ENCODE assay signal across 19 cellular contexts in genomic region chrX:104330966-104331365, GRCh38.
DNase-seq lines count a peak whose midpoint lies in the region; ATAC-seq, FAIRE-seq and TF ChIP-seq lines count a peak whose summit lies in the region.
"Had no signal": no experiment of that assay in that cellular context is flagged by ENCODE, and none has a peak within 500 bp of the region (broad histone marks: within the 10 kb centered on the region; RNA-seq: fewer than 3 reads in every experiment).

No MANE protein-coding gene starts in this region.

- H3K27ac ChIP-seq in IMR-90 (ENCODE audit: insufficient read depth, low read length) = no peak overlapping the region
- H3K27ac ChIP-seq: neural progenitor cell, SK-N-MC had no signal

- TF ChIP-seq CTCF in IMR-90 (conservative IDR thresholded peaks at IDR 0.05; ENCODE audit: low read depth, low read length) (no peak), cardiac fibroblast (IDR thresholded peaks at IDR 0.05; ENCODE audit: low read depth, low read length) (no peak), nephron progenitor cell (IDR thresholded peaks at IDR 0.05) (no peak)

- H4K8ac ChIP-seq in IMR-90 (ENCODE audit: low read depth in 2 of 2, low read length in 2 of 2) = no peak overlapping the region

- no peaks in the 10 kb centered on the region for H3K79me1 ChIP-seq in IMR-90 (ENCODE audit: low read depth in 1 of 2, low read length in 2 of 2)

- POLR2A ChIA-PET in IMR-90 (lab: Charles Lee; ENCODE audit: unreplicated experiment) = interaction anchor here (0.6 kb wide), 1 partner anchor 20 kb away, joined by 3 read pairs; no protein-coding TSS in a partner anchor

- H2BK120ac ChIP-seq in IMR-90 (ENCODE audit: low read depth, low read length) = peak overlapping the region; percentile 92

- no peak for TF ChIP-seq RAD21 in IMR-90 (IDR thresholded peaks at IDR 0.05; ENCODE audit: low read length)

- DNase-seq in AG08395 (ENCODE audit: low spot score) = peak; percentile 61
- peak; percentile 65 for DNase-seq in IMR-90
- peak; percentile 29 to 71 for DNase-seq in cardiac fibroblast (ENCODE audit: low read depth in 2 of 2)
- DNase-seq in iris pigment epithelial cell (ENCODE audit: low read depth) = peak; percentile 76
- DNase-seq in DMS153 (lab: John Stamatoyannopoulos, UW) = no peak
- DNase-seq in HTR-8/SVneo (ENCODE audit: insufficient read length, low spot score) = no peak
- no peak for DNase-seq in nephron progenitor cell
- DNase-seq in activated CD4-positive, alpha-beta T cell treated with anti-CD3 and anti-CD28 coated beads, Interleukin-2, amount 10 ng/mL, durations not matched to agents 24 days and 14 days = no peak
- DNase-seq: activated CD4-positive, alpha-beta T cell treated with anti-CD3 and anti-CD28 coated beads, Interleukin-2, amount 10 ng/mL, durations not matched to agents 7 days and 5 days; activated naive CD4-positive, alpha-beta T cell treated with anti-CD3 and anti-CD28 coated beads, Interleukin-2, amount 10 ng/mL, durations not matched to agents 7 days and 5 days; activated T-cell treated with anti-CD3 and anti-CD28 coated beads for 4 hours; effector memory CD4-positive, alpha-beta T cell; immature natural killer cell; NCI-H524 treated with DMSO at 0.1 percent for 48 hours had no signal

- no peaks in the 10 kb centered on the region for H3K27me3 ChIP-seq in IMR-90 (ENCODE audit: control insufficient read depth, insufficient read depth, low read length)
- H3K27me3 ChIP-seq: neural progenitor cell had no signal

- no CpG with 5 or more reads among the region's 1 CpG for WGBS in IMR-90 (ENCODE audit: extremely low coverage in 2 of 2, insufficient read length in 1 of 2), 2 experiments

- peak; percentile 76 for ATAC-seq in IMR-90 (ENCODE audit: low read depth)

- 0 out of 2 replicates have a peak overlapping the region, but pooled peaks have one; percentile 32 for H3K56ac ChIP-seq in IMR-90 (ENCODE audit: extremely low read depth, insufficient read depth, low read length)

- no peaks in the 10 kb centered on the region for H3K36me3 ChIP-seq in IMR-90 (ENCODE audit: control insufficient read depth, insufficient read depth, low read length)
- H3K36me3 ChIP-seq: HAP-1, neural progenitor cell had no signal

- no peaks in the 10 kb centered on the region for H4K20me1 ChIP-seq in IMR-90 (ENCODE audit: insufficient read depth, low read length)

- no TSS peak for BruUV-seq in IMR-90 (replicated peaks; lab: Mats Ljungman, UMichigan)

- in situ Hi-C loops in IMR-90 (cut with MboI; ENCODE audit: low sequenced_read_pairs) = no loop called here

- no peak overlapping the region for H4K5ac ChIP-seq in IMR-90 (ENCODE audit: low read depth, low read length)

- H3K9ac ChIP-seq in IMR-90 (ENCODE audit: low read depth, low read length) = no peak overlapping the region
- H3K9ac ChIP-seq: neural progenitor cell had no signal

- no peak overlapping the region for H3K14ac ChIP-seq in IMR-90 (replicated peaks; ENCODE audit: low read depth, low read length)

- H2BK5ac ChIP-seq in IMR-90 (ENCODE audit: low read depth, low read length, poor library complexity, severe bottlenecking) = no peak overlapping the region

- peak overlapping the region; percentile 75; the same call in 1 of the 2 replicates for H3K4ac ChIP-seq in IMR-90 (ENCODE audit: low read depth, low read length)

- dilution Hi-C loops in IMR-90 (cut with HindIII; ENCODE audit: low sequenced_read_pairs, unreplicated experiment) = no loop called here

- H3K4me3 ChIP-seq in IMR-90 (ENCODE audit: insufficient read depth, low read depth, low read length) (no peak overlapping the region), cardiac fibroblast (replicated peaks in 1 of 2; ENCODE audit: low read depth in 2 of 2, low read length in 2 of 2) (no peak overlapping the region)
- H3K4me3 ChIP-seq: HAP-1, neural progenitor cell, SK-N-MC had no signal

- no peak for TF ChIP-seq POLR2A in IMR-90 (IDR thresholded peaks at IDR 0.05; ENCODE audit: low read depth, low read length)

- H2BK15ac ChIP-seq in IMR-90 (ENCODE audit: low read depth, low read length) = no peak overlapping the region

- H3K23ac ChIP-seq in IMR-90 (ENCODE audit: low read depth, low read length) = no peak overlapping the region

- no peaks in the 10 kb centered on the region for H3K4me1 Mint-ChIP-seq in nephron progenitor cell
- H3K4me1 Mint-ChIP-seq in activated CD4-positive, alpha-beta T cell treated with anti-CD3 and anti-CD28 coated beads, Interleukin-2, amount 10 ng/mL, durations not matched to agents 24 days and 14 days = no peaks in the 10 kb centered on the region
- H3K4me1 Mint-ChIP-seq: activated CD4-positive, alpha-beta T cell treated with anti-CD3 and anti-CD28 coated beads, Interleukin-2, amount 10 ng/mL, durations not matched to agents 7 days and 5 days; activated naive CD4-positive, alpha-beta T cell treated with anti-CD3 and anti-CD28 coated beads, Interleukin-2, amount 10 ng/mL, durations not matched to agents 7 days and 5 days; immature natural killer cell; memory B cell; neural progenitor cell had no signal

- H3K9me3 Mint-ChIP-seq in nephron progenitor cell = peaks cover 13% of the 10 kb centered on the region
- no peaks in the 10 kb centered on the region for H3K9me3 Mint-ChIP-seq in activated CD4-positive, alpha-beta T cell treated with anti-CD3 and anti-CD28 coated beads, Interleukin-2, amount 10 ng/mL, durations not matched to agents 24 days and 14 days
- H3K9me3 Mint-ChIP-seq: activated CD4-positive, alpha-beta T cell treated with anti-CD3 and anti-CD28 coated beads, Interleukin-2, amount 10 ng/mL, durations not matched to agents 7 days and 5 days; activated naive CD4-positive, alpha-beta T cell treated with anti-CD3 and anti-CD28 coated beads, Interleukin-2, amount 10 ng/mL, durations not matched to agents 7 days and 5 days; immature natural killer cell; memory B cell; neural progenitor cell had no signal

- no peak overlapping the region for H2AFZ ChIP-seq in IMR-90 (replicated peaks; ENCODE audit: low read length, poor library complexity)
- H2AFZ ChIP-seq: neural progenitor cell had no signal

- no peak overlapping the region; the same call in 1 of the 2 replicates for H3K4me2 ChIP-seq in IMR-90 (ENCODE audit: low read depth, low read length)
- H3K4me2 ChIP-seq: neural progenitor cell had no signal

- no peak overlapping the region for H3K18ac ChIP-seq in IMR-90 (ENCODE audit: low read depth, low read length)

- FAIRE-seq in HTR-8/SVneo (lab: Jason Lieb, UNC) = no peak
- FAIRE-seq: TTC549 had no signal

- peaks cover 3% of the 10 kb centered on the region for H3K4me1 ChIP-seq in IMR-90 (ENCODE audit: control insufficient read depth, insufficient read depth, low read length)
- H3K4me1 ChIP-seq: HAP-1, neural progenitor cell had no signal

- intact Hi-C loops in IMR-90 (cut with micrococcal nuclease) = no loop called here
- intact Hi-C loops in activated CD4-positive, alpha-beta T cell treated with anti-CD3 and anti-CD28 coated beads, Interleukin-2, amount 10 ng/mL, durations not matched to agents 24 days and 14 days (cut with micrococcal nuclease) = no loop called here

- CTCF ChIA-PET in IMR-90 (lab: Yijun Ruan, JAX) = no interaction called here

- H3K9me3 ChIP-seq in IMR-90 (ENCODE audit: control insufficient read depth, insufficient read depth, low read length) = no peaks in the 10 kb centered on the region
- H3K9me3 ChIP-seq: HAP-1 had no signal

- no peak overlapping the region for H3K27ac Mint-ChIP-seq in nephron progenitor cell
- no peak overlapping the region for H3K27ac Mint-ChIP-seq in activated CD4-positive, alpha-beta T cell treated with anti-CD3 and anti-CD28 coated beads, Interleukin-2, amount 10 ng/mL, durations not matched to agents 24 days and 14 days
- H3K27ac Mint-ChIP-seq: activated CD4-positive, alpha-beta T cell treated with anti-CD3 and anti-CD28 coated beads, Interleukin-2, amount 10 ng/mL, durations not matched to agents 7 days and 5 days; activated naive CD4-positive, alpha-beta T cell treated with anti-CD3 and anti-CD28 coated beads, Interleukin-2, amount 10 ng/mL, durations not matched to agents 7 days and 5 days; immature natural killer cell; memory B cell; neural progenitor cell had no signal

- H2BK20ac ChIP-seq in IMR-90 (ENCODE audit: low read depth, low read length) = peak overlapping the region; percentile 49; the same call in 1 of the 2 replicates

- H3K9me1 ChIP-seq in IMR-90 (ENCODE audit: insufficient read depth, low read length) = peaks cover 3% of the 10 kb centered on the region; the same call in 1 of the 2 replicates

- no peak overlapping the region for H2AK5ac ChIP-seq in IMR-90 (ENCODE audit: low read depth, low read length)

- H3K27me3 Mint-ChIP-seq in nephron progenitor cell (ENCODE audit: low read depth, poor library complexity) = no peaks in the 10 kb centered on the region
- no peaks in the 10 kb centered on the region for H3K27me3 Mint-ChIP-seq in activated CD4-positive, alpha-beta T cell treated with anti-CD3 and anti-CD28 coated beads, Interleukin-2, amount 10 ng/mL, durations not matched to agents 24 days and 14 days
- H3K27me3 Mint-ChIP-seq: activated CD4-positive, alpha-beta T cell treated with anti-CD3 and anti-CD28 coated beads, Interleukin-2, amount 10 ng/mL, durations not matched to agents 7 days and 5 days; activated naive CD4-positive, alpha-beta T cell treated with anti-CD3 and anti-CD28 coated beads, Interleukin-2, amount 10 ng/mL, durations not matched to agents 7 days and 5 days had no signal

- no peaks in the 10 kb centered on the region for H3K36me3 Mint-ChIP-seq in nephron progenitor cell (ENCODE audit: low read depth)
- H3K36me3 Mint-ChIP-seq in activated CD4-positive, alpha-beta T cell treated with anti-CD3 and anti-CD28 coated beads, Interleukin-2, amount 10 ng/mL, durations not matched to agents 24 days and 14 days (ENCODE audit: low read depth) = no peaks in the 10 kb centered on the region
- H3K36me3 Mint-ChIP-seq: activated naive CD4-positive, alpha-beta T cell treated with anti-CD3 and anti-CD28 coated beads, Interleukin-2, amount 10 ng/mL, durations not matched to agents 7 days and 5 days; immature natural killer cell; neural progenitor cell had no signal

- H4K91ac ChIP-seq in IMR-90 (ENCODE audit: insufficient read depth, low read depth, low read length) = no peak overlapping the region

- H2AK9ac ChIP-seq in IMR-90 (replicated peaks; ENCODE audit: low read depth, low read length, poor library complexity) = no peak overlapping the region

- no peak overlapping the region for H3K4me3 Mint-ChIP-seq in nephron progenitor cell
- no peak overlapping the region for H3K4me3 Mint-ChIP-seq in activated CD4-positive, alpha-beta T cell treated with anti-CD3 and anti-CD28 coated beads, Interleukin-2, amount 10 ng/mL, durations not matched to agents 24 days and 14 days
- H3K4me3 Mint-ChIP-seq: activated CD4-positive, alpha-beta T cell treated with anti-CD3 and anti-CD28 coated beads, Interleukin-2, amount 10 ng/mL, durations not matched to agents 7 days and 5 days; activated naive CD4-positive, alpha-beta T cell treated with anti-CD3 and anti-CD28 coated beads, Interleukin-2, amount 10 ng/mL, durations not matched to agents 7 days and 5 days; immature natural killer cell; memory B cell; neural progenitor cell had no signal

TF ChIP-seq in IMR-90, 13 proteins besides CTCF, POLR2A, EP300 and RAD21:
- TF ChIP-seq CEBPB (IDR thresholded peaks at IDR 0.05; ENCODE audit: low read depth, low read length) = peak; percentile 45
- TF ChIP-seq CHD1 (IDR thresholded peaks at IDR 0.05; ENCODE audit: low read depth, low read length) = no peak
- TF ChIP-seq MXI1 (IDR thresholded peaks at IDR 0.05; ENCODE audit: borderline replicate concordance, low read depth, low read length) = no peak

Comparison
In these comparisons a context has a peak if more than half of its experiments do, and no peak if none do; other contexts are left out.
1. DNase-seq: peak in AG08395 (single experiment), IMR-90 (single experiment), cardiac fibroblast (2 of 2) and iris pigment epithelial cell (single experiment); none in DMS153 (single experiment), HTR-8/SVneo (single experiment), nephron progenitor cell (single experiment) and activated CD4-positive, alpha-beta T cell treated with anti-CD3 and anti-CD28 coated beads, Interleukin-2, amount 10 ng/mL, durations not matched to agents 24 days and 14 days (single experiment).